Comparison of ENCODE assay signal across 21 cellular contexts in the genomic region with DNA sequence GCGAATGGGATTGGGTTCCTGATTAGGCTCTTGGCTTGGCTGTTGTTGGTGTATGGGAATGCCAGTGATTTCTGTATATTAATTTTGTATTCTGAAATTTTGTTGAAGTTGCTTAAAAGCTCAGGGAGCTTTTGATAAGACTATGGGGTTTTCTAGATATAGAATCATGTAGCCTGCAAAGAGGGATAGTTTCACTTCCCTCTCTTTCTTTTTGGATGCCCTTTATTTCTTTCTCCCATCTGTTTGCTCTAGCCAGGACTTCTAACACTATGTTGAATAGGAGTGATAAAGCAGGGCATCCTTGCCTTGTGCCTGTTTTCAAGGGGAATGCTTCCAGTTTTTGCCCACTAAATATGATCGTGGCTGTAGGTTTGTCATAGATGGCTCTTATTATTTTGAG.
"Had no signal": no experiment of that assay in that cellular context is flagged by ENCODE, and none has a peak within 500 bp of the region (broad histone marks: within the 10 kb centered on the region; RNA-seq: fewer than 3 reads in every experiment).

No MANE protein-coding gene starts in this region.

- FAIRE-seq: endothelial cell of umbilical vein, kidney, pancreas, small intestine had no signal

- H3K27ac Mint-ChIP-seq: endodermal cell; immature natural killer cell; nephron; progenitor cell of endocrine pancreas; stimulated activated naive CD8-positive, alpha-beta T cell treated with anti-CD3 and anti-CD28 coated beads, Interleukin-15, amount 100 ng/mL, for 72 hours had no signal

- H3K4me3 Mint-ChIP-seq: endodermal cell; immature natural killer cell; nephron; stimulated activated naive CD8-positive, alpha-beta T cell treated with anti-CD3 and anti-CD28 coated beads, Interleukin-15, amount 100 ng/mL, for 72 hours had no signal

- H3K27me3 Mint-ChIP-seq: stimulated activated naive CD8-positive, alpha-beta T cell treated with anti-CD3 and anti-CD28 coated beads, Interleukin-15, amount 100 ng/mL, for 72 hours had no signal

- ATAC-seq: foreskin keratinocyte, left cardiac atrium, lower lobe of right lung, pancreas, right cardiac atrium had no signal

- H3K4me1 Mint-ChIP-seq: endodermal cell, immature natural killer cell, nephron had no signal

- DNase-seq: effector CD4-positive, alpha-beta T cell; endodermal cell; erythroblast; foreskin keratinocyte; immature natural killer cell; kidney; left cardiac atrium; left ventricle myocardium inferior; lower lobe of right lung; mesenchymal stem cell; midbrain; occipital lobe; pancreas; right cardiac atrium; small intestine; stimulated activated CD4-positive, alpha-beta T cell treated with anti-CD3 and anti-CD28 coated beads, Interleukin-12 subunit alpha, Interleukin-12 subunit beta, amount 100 ng/mL, for 4 hours; stimulated activated naive CD8-positive, alpha-beta T cell treated with anti-CD3 and anti-CD28 coated beads, Interleukin-15, amount 100 ng/mL, for 72 hours; transverse colon had no signal
